In the genomic region with DNA sequence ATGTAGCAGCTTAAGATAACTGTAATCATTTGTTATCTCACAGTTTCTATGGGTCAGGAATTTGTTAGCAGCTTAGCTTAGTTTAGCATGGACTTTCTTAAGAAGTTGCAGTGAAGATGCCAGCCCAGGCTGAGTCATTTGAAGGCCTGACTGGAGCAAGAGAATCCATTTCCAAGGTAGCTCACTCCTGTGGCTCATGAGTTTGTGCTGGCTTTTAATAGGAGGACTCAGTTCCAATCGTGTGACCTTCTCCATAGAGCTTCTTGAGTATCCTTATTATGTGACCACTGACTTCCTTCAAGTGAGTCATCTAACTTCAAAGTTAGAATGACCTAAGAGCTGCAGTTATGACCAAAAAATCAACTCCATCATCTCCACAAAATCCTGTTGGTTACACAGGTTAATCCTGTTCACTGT, we compare ENCODE assay signal across 12 cellular contexts. TPM values are rescaled to one million over a fixed set of nuclear protein-coding genes. Genes with fewer than 3 reads are reported as not detected.
DNase-seq lines count a peak whose midpoint lies in the region; ATAC-seq and TF ChIP-seq lines count a peak whose summit lies in the region.
"Had no signal": no experiment of that assay in that cellular context is flagged by ENCODE, and none has a peak within 500 bp of the region (broad histone marks: within the 10 kb centered on the region; RNA-seq: fewer than 3 reads in every experiment).

No MANE protein-coding gene starts in this region.

- no peak overlapping the region for H4K8ac ChIP-seq in neuronal stem cell (ENCODE audit: low read depth, low read length)

- H2BK12ac ChIP-seq in neuronal stem cell (ENCODE audit: low read length): no peak overlapping the region

- H4K91ac ChIP-seq in neuronal stem cell (ENCODE audit: low read depth, low read length, poor library complexity): no peak overlapping the region

- no peaks in the 10 kb centered on the region for H3K79me1 ChIP-seq in neuronal stem cell (ENCODE audit: low read depth, low read length)

- H3K4me1 Mint-ChIP-seq in stimulated activated naive CD8-positive, alpha-beta T cell treated with anti-CD3 and anti-CD28 coated beads, Interleukin-15, amount 100 ng/mL, for 72 hours: peaks cover 7% of the 10 kb centered on the region

- H3K4ac ChIP-seq in neuronal stem cell (ENCODE audit: low read length): no peak overlapping the region

- no peak overlapping the region for H2AK5ac ChIP-seq in neuronal stem cell (ENCODE audit: low read depth, low read length)

- no peak overlapping the region for H2BK5ac ChIP-seq in neuronal stem cell (ENCODE audit: low read length)

- H3K4me3 ChIP-seq in right cardiac atrium (ENCODE audit: low read length) (peak overlapping the region; percentile 8), right atrium auricular region (no peak overlapping the region), neuronal stem cell (ENCODE audit: low read length in 2 of 2) (no peak overlapping the region)

- H2BK15ac ChIP-seq in neuronal stem cell (ENCODE audit: low read length): no peak overlapping the region

- no peaks in the 10 kb centered on the region for H3K9me3 Mint-ChIP-seq in stimulated activated naive CD8-positive, alpha-beta T cell treated with anti-CD3 and anti-CD28 coated beads, Interleukin-15, amount 100 ng/mL, for 72 hours
- H3K9me3 Mint-ChIP-seq: natural killer cell treated with Interleukin-12 subunit alpha and Interleukin-12 subunit beta and Interleukin-15 and Interleukin-18, amount 100 ng/mL, for 72 hours had no signal

- DNase-seq in right cardiac atrium: no peak
- DNase-seq in right atrium auricular region (ENCODE audit: low spot score): no peak
- DNase-seq in NCI-H226: peak; percentile 12
- peak; percentile 12 for DNase-seq in epithelial cell of prostate (ENCODE audit: low read depth, low spot score)
- no peak for DNase-seq in stimulated activated naive CD8-positive, alpha-beta T cell treated with anti-CD3 and anti-CD28 coated beads, Interleukin-15, amount 100 ng/mL, for 72 hours
- no peak for DNase-seq in neuronal stem cell (ENCODE audit: low spot score)
- DNase-seq: activated CD4-positive, CD25-positive, alpha-beta regulatory T cell; anterior cingulate cortex; COR-L47 had no signal

- H3K4me3 Mint-ChIP-seq in stimulated activated naive CD8-positive, alpha-beta T cell treated with anti-CD3 and anti-CD28 coated beads, Interleukin-15, amount 100 ng/mL, for 72 hours: peak overlapping the region in 1 of 2 donors; percentile 6
- H3K4me3 Mint-ChIP-seq: natural killer cell treated with Interleukin-12 subunit alpha and Interleukin-12 subunit beta and Interleukin-15 and Interleukin-18, amount 100 ng/mL, for 72 hours had no signal

- H3K4me2 ChIP-seq in neuronal stem cell (ENCODE audit: insufficient read depth, low read length, poor library complexity, severe bottlenecking): no peak overlapping the region

- ATAC-seq in right cardiac atrium (no peak), HG03175 (IDR thresholded peaks at IDR 0.05; ENCODE audit: unreplicated experiment) (no peak), GM19324 (IDR thresholded peaks at IDR 0.05; ENCODE audit: low FRiP score, unreplicated experiment) (no peak)
- peak; percentile 3 for ATAC-seq in stimulated activated naive CD8-positive, alpha-beta T cell treated with anti-CD3 and anti-CD28 coated beads, Interleukin-15, amount 100 ng/mL, for 72 hours

- H3K9me3 ChIP-seq in right cardiac atrium (ENCODE audit: control insufficient read depth, low read length) (no peaks in the 10 kb centered on the region), right atrium auricular region (no peaks in the 10 kb centered on the region), neuronal stem cell (replicated peaks in 1 of 2; ENCODE audit: control insufficient read depth in 2 of 2, insufficient read depth in 1 of 2, low read depth in 1 of 2, low read length in 2 of 2) (peaks cover 0 to 1% of the 10 kb centered on the region in 2 donors)

- no peak overlapping the region for H3K18ac ChIP-seq in neuronal stem cell (ENCODE audit: low read length)

- H3K27me3 ChIP-seq in right cardiac atrium (ENCODE audit: control insufficient read depth, insufficient read depth) (no peaks in the 10 kb centered on the region), right atrium auricular region (no peaks in the 10 kb centered on the region), neuronal stem cell (ENCODE audit: control insufficient read depth in 3 of 3, insufficient read depth in 3 of 3, low read depth in 1 of 3, low read length in 3 of 3) (no peaks in the 10 kb centered on the region)

- no peak for TF ChIP-seq CTCF in right atrium auricular region (IDR thresholded peaks at IDR 0.05)

- no peaks in the 10 kb centered on the region for H3K4me1 ChIP-seq in right cardiac atrium (ENCODE audit: control insufficient read depth, insufficient read depth, low read length)
- H3K4me1 ChIP-seq in right atrium auricular region: peaks cover 0 to 24% of the 10 kb centered on the region in 2 donors
- H3K4me1 ChIP-seq in neuronal stem cell (ENCODE audit: control insufficient read depth in 2 of 2, insufficient read depth in 1 of 2, low read depth in 1 of 2, low read length in 2 of 2): peaks cover 4 to 5% of the 10 kb centered on the region in 2 donors

- H3K14ac ChIP-seq in neuronal stem cell (ENCODE audit: low read length): no peak overlapping the region

- H3K36me3 ChIP-seq in right atrium auricular region (peaks cover 22% of the 10 kb centered on the region), neuronal stem cell (replicated peaks in 1 of 2; ENCODE audit: control insufficient read depth in 2 of 2, insufficient read depth in 2 of 2, low read length in 2 of 2) (peaks cover 7 to 23% of the 10 kb centered on the region in 2 donors)

- WGBS in right cardiac atrium: 62% methylated on average over 1 of the region's 1 CpG
- WGBS in neuronal stem cell (ENCODE audit: extremely low coverage in 2 of 2, insufficient read length in 2 of 2, insufficient replicate concordance in 1 of 2), 2 donors: no CpG with 5 or more reads among the region's 1 CpG

- no peak overlapping the region for H3K23ac ChIP-seq in neuronal stem cell (ENCODE audit: low read depth, low read length, poor library complexity)

- H2BK120ac ChIP-seq in neuronal stem cell (ENCODE audit: low read depth, low read length): no peak overlapping the region

- H2AFZ ChIP-seq in neuronal stem cell (ENCODE audit: low read length): no peak overlapping the region

- H3K9ac ChIP-seq in neuronal stem cell (ENCODE audit: low read depth, low read length, poor library complexity): no peak overlapping the region

- H3K27me3 Mint-ChIP-seq in stimulated activated naive CD8-positive, alpha-beta T cell treated with anti-CD3 and anti-CD28 coated beads, Interleukin-15, amount 100 ng/mL, for 72 hours: no peaks in the 10 kb centered on the region
- H3K27me3 Mint-ChIP-seq: natural killer cell treated with Interleukin-12 subunit alpha and Interleukin-12 subunit beta and Interleukin-15 and Interleukin-18, amount 100 ng/mL, for 72 hours had no signal

- H3K27ac ChIP-seq in right cardiac atrium (ENCODE audit: low read length) (no peak overlapping the region), right atrium auricular region (no peak overlapping the region), epithelial cell of prostate (no peak overlapping the region), neuronal stem cell (replicated peaks; ENCODE audit: low read length) (no peak overlapping the region)

- intact Hi-C loops in right cardiac atrium (cut with DNase I): no loop called here

- no peak overlapping the region for H3K27ac Mint-ChIP-seq in stimulated activated naive CD8-positive, alpha-beta T cell treated with anti-CD3 and anti-CD28 coated beads, Interleukin-15, amount 100 ng/mL, for 72 hours
- H3K27ac Mint-ChIP-seq: natural killer cell treated with Interleukin-12 subunit alpha and Interleukin-12 subunit beta and Interleukin-15 and Interleukin-18, amount 100 ng/mL, for 72 hours had no signal

RNA-seq across cellular contexts. Expression of a gene that starts 1.4 kb away (rescaled TPM):
- total RNA-seq in right cardiac atrium: 1 to 10 TPM; 5.1 to 8.6 (median 6.9) TPM
- 4.1 TPM for polyA plus RNA-seq in right cardiac atrium
- total RNA-seq in right atrium auricular region: 1 to 10 TPM; 3.8 to 6.0 TPM
- polyA plus RNA-seq in neuronal stem cell (2013, experiment 1 of 2): 12.4 TPM
- 13.9 TPM for polyA plus RNA-seq in neuronal stem cell (2013, experiment 2 of 2)

RNA-seq across cellular contexts. Expression of a gene that starts 1.6 kb away (rescaled TPM):
- total RNA-seq in right cardiac atrium (10 to 100 TPM; 14.6 to 19.2 (median 16.4) TPM), right atrium auricular region (10 to 100 TPM; 16.4 to 17.6 TPM)
- 9.1 TPM for polyA plus RNA-seq in right cardiac atrium
- polyA plus RNA-seq in neuronal stem cell (2013, experiment 1 of 2): 5.3 TPM
- 4.8 TPM for polyA plus RNA-seq in neuronal stem cell (2013, experiment 2 of 2)

Comparison
In these comparisons a context has a peak if more than half of its experiments do, and no peak if none do; other contexts are left out.
1. DNase-seq: peak in NCI-H226 (single experiment) and epithelial cell of prostate (single experiment); none in right cardiac atrium (0 of 3), right atrium auricular region (single experiment), stimulated activated naive CD8-positive, alpha-beta T cell treated with anti-CD3 and anti-CD28 coated beads, Interleukin-15, amount 100 ng/mL, for 72 hours (0 of 2) and neuronal stem cell (single experiment).